In genomic region chr16:24737391-24737871, GRCh38 we compare ENCODE assay signal across 9 cellular contexts. TPM values are rescaled to one million over a fixed set of nuclear protein-coding genes. Genes with fewer than 3 reads are reported as not detected.
DNase-seq lines count a peak whose midpoint lies in the region; ATAC-seq and TF ChIP-seq lines count a peak whose summit lies in the region.
"Had no signal": no experiment of that assay in that cellular context is flagged by ENCODE, and none has a peak within 500 bp of the region (broad histone marks: within the 10 kb centered on the region; RNA-seq: fewer than 3 reads in every experiment).

No MANE protein-coding gene starts in this region.

- POLR2A ChIA-PET in CD4-positive, alpha-beta T cell (lab: Charles Lee), result interaction anchor here (0.8 to 1.3 kb wide), 2 partner anchors 11 to 12 kb away, joined by 3 to 4 read pairs; no protein-coding TSS in a partner anchor

- H3K9me3 Mint-ChIP-seq in CD4-positive, alpha-beta T cell, result no peaks in the 10 kb centered on the region

- H3K27ac Mint-ChIP-seq in CD4-positive, alpha-beta T cell, result no peak overlapping the region

- CTCF ChIA-PET in CD4-positive, alpha-beta T cell (lab: Charles Lee), result no interaction called here

- peaks cover 42% of the 10 kb centered on the region for H3K36me3 Mint-ChIP-seq in CD4-positive, alpha-beta T cell (ENCODE audit: low read depth)

- no peak for ATAC-seq in CD4-positive, alpha-beta T cell (ENCODE audit: poor library complexity)
- ATAC-seq in HG02938 (IDR thresholded peaks at IDR 0.05; ENCODE audit: unreplicated experiment) (no peak), HG02759 (IDR thresholded peaks at IDR 0.05; ENCODE audit: unreplicated experiment) (no peak), GM18505 (IDR thresholded peaks at IDR 0.05; ENCODE audit: unreplicated experiment) (no peak)

- no peaks in the 10 kb centered on the region for H3K27me3 Mint-ChIP-seq in CD4-positive, alpha-beta T cell

- H3K4me3 ChIP-seq in SK-N-MC (peak overlapping the region; percentile 16; the same call in 1 of the 2 replicates), fibroblast of pulmonary artery (replicated peaks; ENCODE audit: low read depth, low read length) (no peak overlapping the region), retinal pigment epithelial cell (ENCODE audit: low read length) (no peak overlapping the region)

- no peak for TF ChIP-seq POLR2A in GM18505 (IDR thresholded peaks at IDR 0.05; ENCODE audit: borderline replicate concordance, extremely low read depth, insufficient read depth, insufficient read length)

- no peak overlapping the region for H3K9ac ChIP-seq in SK-N-MC (ENCODE audit: insufficient read length)

- H3K4me3 Mint-ChIP-seq in CD4-positive, alpha-beta T cell, result peak overlapping the region; percentile 3

- H3K9me3 ChIP-seq in CD4-positive, alpha-beta T cell (ENCODE audit: control insufficient read depth, low read length), result no peaks in the 10 kb centered on the region
- no peaks in the 10 kb centered on the region for H3K9me3 ChIP-seq in SK-N-MC (ENCODE audit: low read depth, low read length)

- intact Hi-C loops in CD4-positive, alpha-beta T cell (cut with DNase I, micrococcal nuclease), result loop anchor here in 1 of 2 experiments (5.0 kb wide), 2 partner anchors 40 to 195 kb away; no protein-coding TSS in a partner anchor

- no peak overlapping the region for H3K27ac ChIP-seq in CD4-positive, alpha-beta T cell (ENCODE audit: low read depth, low read length)
- H3K27ac ChIP-seq in SK-N-MC, result peak overlapping the region; percentile 57; the same call in 1 of the 2 replicates

- peaks cover 62% of the 10 kb centered on the region for H3K36me3 ChIP-seq in SK-N-MC (ENCODE audit: insufficient read depth, low read length)

- no peaks in the 10 kb centered on the region for H3K27me3 ChIP-seq in CD4-positive, alpha-beta T cell (ENCODE audit: control insufficient read depth, insufficient read depth, low read length)

- DNase-seq in CD4-positive, alpha-beta T cell, result no peak
- DNase-seq in SK-N-MC (ENCODE audit: low read depth, low spot score) (no peak), fibroblast of pulmonary artery (ENCODE audit: low read depth) (peak; percentile 59), retinal pigment epithelial cell (ENCODE audit: low read depth) (peak; percentile 30), NCI-H1694 (lab: John Stamatoyannopoulos, UW) (no peak)
- DNase-seq: NCI-H526 treated with DMSO at 0.1 percent for 48 hours had no signal

- peaks cover 94% of the 10 kb centered on the region for H3K4me1 Mint-ChIP-seq in CD4-positive, alpha-beta T cell (ENCODE audit: low read depth)

- no peak for TF ChIP-seq CTCF in CD4-positive, alpha-beta T cell (IDR thresholded peaks at IDR 0.05)
- no peak for TF ChIP-seq CTCF in fibroblast of pulmonary artery (IDR thresholded peaks at IDR 0.05; ENCODE audit: low read length, missing control alignments)
- TF ChIP-seq CTCF in retinal pigment epithelial cell (conservative IDR thresholded peaks at IDR 0.05; ENCODE audit: low read depth, low read length), result no peak

RNA-seq across cellular contexts. Expression of gene TNRC6A, which starts 8.0 kb away (rescaled TPM):
- 10 to 100 TPM; 70.4 to 74.6 TPM for total RNA-seq in CD4-positive, alpha-beta T cell

Comparison
In these comparisons a context has a peak if more than half of its experiments do, and no peak if none do; other contexts are left out.
1. DNase-seq: peak in fibroblast of pulmonary artery (single experiment) and retinal pigment epithelial cell (single experiment); none in CD4-positive, alpha-beta T cell (0 of 10), SK-N-MC (single experiment) and NCI-H1694 (single experiment).